In genomic region chr14:77641207-77641533, GRCh38 we compare ENCODE assay signal across 9 cellular contexts. TPM values are rescaled to one million over a fixed set of nuclear protein-coding genes. Genes with fewer than 3 reads are reported as not detected.
DNase-seq lines count a peak whose midpoint lies in the region; ATAC-seq and TF ChIP-seq lines count a peak whose summit lies in the region.
"Had no signal": no experiment of that assay in that cellular context is flagged by ENCODE, and none has a peak within 500 bp of the region (broad histone marks: within the 10 kb centered on the region; RNA-seq: fewer than 3 reads in every experiment).

No MANE protein-coding gene starts in this region.

- ATAC-seq in GM19463 (IDR thresholded peaks at IDR 0.05; ENCODE audit: unreplicated experiment) (peak; percentile 33), GM19328 (IDR thresholded peaks at IDR 0.05; ENCODE audit: unreplicated experiment) (no peak)

- TF ChIP-seq CTCF in epithelial cell of proximal tubule (conservative IDR thresholded peaks at IDR 0.05; ENCODE audit: low read depth, low read length), result no peak
- no peak for TF ChIP-seq CTCF in GM10266 (IDR thresholded peaks at IDR 0.05; ENCODE audit: control insufficient read depth, insufficient read depth, low read depth, missing control alignments)

- H3K4me3 ChIP-seq in epithelial cell of proximal tubule (ENCODE audit: low read depth, low read length) (peak overlapping the region; percentile 34), skin epidermis (peak overlapping the region in 3 of 7 experiments; percentile 39 to 47 (median 42))

- DNase-seq in KG1 (lab: John Stamatoyannopoulos, UW) (peak; percentile 31), epithelial cell of proximal tubule (ENCODE audit: low read depth) (no peak), GM10266 (ENCODE audit: extremely low spot score) (no peak), retina (no peak)
- no peak for DNase-seq in stimulated activated CD8-positive, alpha-beta memory T cell treated with anti-CD3 and anti-CD28 coated beads, Interleukin-4, amount 100 ng/mL, for 48 hours
- DNase-seq: NCI-H2081 had no signal

- peak overlapping the region in 19 of 21 experiments; percentile 35 to 90 (median 80) for H3K27ac ChIP-seq in skin epidermis

RNA-seq across cellular contexts. Expression of gene SPTLC2, which starts 24.7 kb away (rescaled TPM):
- total RNA-seq in epithelial cell of proximal tubule, result 34.9 and 42.8 TPM in 2 replicates
